8 cellular contexts compared by ENCODE assay signal in genomic region chr11:63023851-63024648, GRCh38. TPM values are rescaled to one million over a fixed set of nuclear protein-coding genes. Genes with fewer than 3 reads are reported as not detected.
A peak's percentile ranks its signal among the peaks of the same experiment; 100 is the strongest.
DNase-seq lines count a peak whose midpoint lies in the region; ATAC-seq and TF ChIP-seq lines count a peak whose summit lies in the region.

No MANE protein-coding gene starts in this region.

- no peaks in the 10 kb centered on the region for H3K27me3 ChIP-seq in hepatocyte

- no peak overlapping the region for H3K27ac ChIP-seq in hepatocyte

- CTCF ChIA-PET in AG04449 (lab: Yijun Ruan, JAX) = interaction anchor here (0.6 to 8.4 kb wide), 30 partner anchors 9 to 775 kb away, joined by 3 to 669 read pairs (median 4); partner anchors contain the start of gene SLC22A8

- H3K4me3 ChIP-seq in AG04449 (ENCODE audit: low read depth, low read length) (no peak overlapping the region), astrocyte of the cerebellum (ENCODE audit: low read depth, low read length) (no peak overlapping the region), hepatocyte (no peak overlapping the region), skeletal muscle cell (ENCODE audit: low read depth, low read length) (no peak overlapping the region)

- DNase-seq in AG04449 (ENCODE audit: low read depth, low spot score) (peak; percentile 16), NCI-H1694 (lab: John Stamatoyannopoulos, UW) (peak; percentile 59), T1000 (lab: John Stamatoyannopoulos, UW) (peak; percentile 78), astrocyte of the cerebellum (ENCODE audit: low read depth) (peak; percentile 41), hepatocyte (ENCODE audit: low spot score) (peak; percentile 91), skeletal muscle cell (ENCODE audit: low read depth) (peak; percentile 30)

- H3K9me2 ChIP-seq in hepatocyte (replicated peaks; ENCODE audit: insufficient read depth) = no peaks in the 10 kb centered on the region

- H4K20me1 ChIP-seq in hepatocyte (ENCODE audit: insufficient read depth, poor library complexity, severe bottlenecking) = no peaks in the 10 kb centered on the region

- no peaks in the 10 kb centered on the region for H3K36me3 ChIP-seq in hepatocyte (replicated peaks; ENCODE audit: insufficient read depth, low read depth)

- POLR2A ChIA-PET in AG04449 (lab: Yijun Ruan, JAX) = interaction anchor here (0.6 kb wide), 1 partner anchor 138 kb away, joined by 3 read pairs; no protein-coding TSS in a partner anchor

- peak overlapping the region; percentile 39 for H2AFZ ChIP-seq in hepatocyte

- no peaks in the 10 kb centered on the region for H3K9me3 ChIP-seq in hepatocyte (ENCODE audit: low read depth)

- TF ChIP-seq CTCF in AG04449 (IDR thresholded peaks at IDR 0.05; ENCODE audit: insufficient read depth, low read length, missing control alignments) = peak; percentile 98
- TF ChIP-seq CTCF in astrocyte of the cerebellum (IDR thresholded peaks at IDR 0.05; ENCODE audit: low read depth, low read length, missing control alignments) = peak; percentile 100
- TF ChIP-seq CTCF in hepatocyte (IDR thresholded peaks at IDR 0.05; ENCODE audit: poor library complexity) = peak; percentile 99

- in situ Hi-C loops in astrocyte of the cerebellum (cut with HindIII; ENCODE audit: low sequenced_read_pairs) = no loop called here

- WGBS in hepatocyte (ENCODE audit: low lambda C conversion rate, missing lambda C conversion rate) = 20% methylated on average over 19 of the region's 19 CpGs

- no peaks in the 10 kb centered on the region for H3K79me2 ChIP-seq in hepatocyte

- peak; percentile 70 for ATAC-seq in GM19035 (IDR thresholded peaks at IDR 0.05; ENCODE audit: unreplicated experiment)
- ATAC-seq in GM18907 (IDR thresholded peaks at IDR 0.05; ENCODE audit: unreplicated experiment) = no peak

- H3K4me2 ChIP-seq in hepatocyte = peak overlapping the region; percentile 48

- H3K4me1 ChIP-seq in hepatocyte (ENCODE audit: insufficient read depth) = no peaks in the 10 kb centered on the region

RNA-seq across cellular contexts. Expression of gene SLC22A8, which starts 8.4 kb away (rescaled TPM):
- total RNA-seq in hepatocyte = not detected in 2 replicates
- polyA plus RNA-seq in hepatocyte = 0.41 TPM in 1 of 2 replicates, not detected in the other

RNA-seq across cellular contexts. Expression of gene SLC22A6, which starts 39.3 kb away (rescaled TPM):
- total RNA-seq in hepatocyte = not detected in 2 replicates
- 0.46 TPM in 1 of 2 replicates, not detected in the other for polyA plus RNA-seq in hepatocyte

Comparison
In these comparisons a context has a peak if more than half of its experiments do, and no peak if none do; other contexts are left out.
1. DNase-seq: peak in every context shown above with its lines; median percentile 91 in hepatocyte; 78 in T1000; 59 in NCI-H1694; 41 in astrocyte of the cerebellum; 30 in skeletal muscle cell; 16 in AG04449.